ENCODE assay signal across 15 cellular contexts in genomic region chr6:7111095-7111690, GRCh38. TPM values are rescaled to one million over a fixed set of nuclear protein-coding genes. Genes with fewer than 3 reads are reported as not detected.
DNase-seq lines count a peak whose midpoint lies in the region; ATAC-seq and TF ChIP-seq lines count a peak whose summit lies in the region.
"Had no signal": no experiment of that assay in that cellular context is flagged by ENCODE, and none has a peak within 500 bp of the region (broad histone marks: within the 10 kb centered on the region; RNA-seq: fewer than 3 reads in every experiment).

No MANE protein-coding gene starts in this region.

- H2AK5ac ChIP-seq in mesendoderm (ENCODE audit: low read length) = peak overlapping the region; percentile 60

- H3K27ac Mint-ChIP-seq in CD8-positive, alpha-beta T cell = no peak overlapping the region
- no peak overlapping the region for H3K27ac Mint-ChIP-seq in neural progenitor cell

- H3K4me1 ChIP-seq in ACC112 (ENCODE audit: control insufficient read depth, insufficient read depth, low read length, unreplicated experiment) (peaks cover 21% of the 10 kb centered on the region), mesendoderm (ENCODE audit: control insufficient read depth, low read depth, low read length) (peaks cover 23% of the 10 kb centered on the region), neural progenitor cell (peaks cover 19% of the 10 kb centered on the region)
- peaks cover 52% of the 10 kb centered on the region for H3K4me1 ChIP-seq in CD8-positive, alpha-beta T cell (ENCODE audit: insufficient read depth, low read length)

- no CpG with 5 or more reads among the region's 4 CpGs for WGBS in mesendoderm (ENCODE audit: extremely low coverage, insufficient coverage, low lambda C conversion rate)

- H3K9me3 ChIP-seq in CD8-positive, alpha-beta T cell (ENCODE audit: low read length) = no peaks in the 10 kb centered on the region
- H3K9me3 ChIP-seq in SK-N-MC (ENCODE audit: low read depth, low read length) (no peaks in the 10 kb centered on the region), neural progenitor cell (ENCODE audit: low read depth) (no peaks in the 10 kb centered on the region)
- H3K9me3 ChIP-seq: SJSA1 had no signal

- TF ChIP-seq CTCF in CD8-positive, alpha-beta T cell (IDR thresholded peaks at IDR 0.05) = no peak
- TF ChIP-seq CTCF in neural progenitor cell (IDR thresholded peaks at IDR 0.05) = no peak

- H2AFZ ChIP-seq in ACC112 (ENCODE audit: low read length, unreplicated experiment) = no peak overlapping the region
- no peak overlapping the region for H2AFZ ChIP-seq in neural progenitor cell (replicated peaks)

- H3K79me2 ChIP-seq in ACC112 (ENCODE audit: control insufficient read depth, insufficient read depth, low read length, unreplicated experiment) (peaks cover 76% of the 10 kb centered on the region), mesendoderm (ENCODE audit: control insufficient read depth, insufficient read depth, low read length) (peaks cover 52% of the 10 kb centered on the region), neural progenitor cell (ENCODE audit: low read depth) (peaks cover 58% of the 10 kb centered on the region)

- no peaks in the 10 kb centered on the region for H3K27me3 Mint-ChIP-seq in CD8-positive, alpha-beta T cell (ENCODE audit: low read depth)
- H3K27me3 Mint-ChIP-seq in neural progenitor cell (ENCODE audit: insufficient read depth, low read depth) = peaks cover 3% of the 10 kb centered on the region

- peak in 1 of 7 experiments; percentile 7 for DNase-seq in CD8-positive, alpha-beta T cell
- DNase-seq in SK-N-MC (ENCODE audit: low read depth, low spot score) (no peak), mesendoderm (no peak), COLO668 (lab: John Stamatoyannopoulos, UW; ENCODE audit: unreplicated experiment) (no peak), sciatic nerve (ENCODE audit: low spot score) (no peak), neural progenitor cell (ENCODE audit: low spot score) (no peak), NCI-H2107 treated with DMSO at 0.1 percent for 48 hours (lab: John Stamatoyannopoulos, UW; ENCODE audit: unreplicated experiment) (no peak)
- DNase-seq: activated CD8-positive, alpha-beta memory T cell treated with anti-CD3 and anti-CD28 coated beads, Interleukin-2, amount 50 U/mL, for 48 hours; anterior cingulate cortex; foreskin fibroblast; kidney; NCI-H187 treated with DMSO at 0.1 percent for 48 hours; NCI-H82 had no signal

- POLR2A ChIA-PET in CD8-positive, alpha-beta T cell (lab: Charles Lee) = interaction anchor here (0.8 to 6.6 kb wide), 4 partner anchors 11 to 69 kb away, joined by 3 to 43 read pairs (median 4); no protein-coding TSS in a partner anchor

- H3K4ac ChIP-seq in mesendoderm (ENCODE audit: low read depth, low read length) = no peak overlapping the region

- H3K9me3 Mint-ChIP-seq in CD8-positive, alpha-beta T cell = no peaks in the 10 kb centered on the region
- H3K9me3 Mint-ChIP-seq in neural progenitor cell = no peaks in the 10 kb centered on the region

- no peaks in the 10 kb centered on the region for H3K36me3 ChIP-seq in ACC112 (ENCODE audit: insufficient read depth, low read length)
- H3K36me3 ChIP-seq in CD8-positive, alpha-beta T cell (ENCODE audit: insufficient read depth, low read length) = no peaks in the 10 kb centered on the region
- H3K36me3 ChIP-seq in SK-N-MC (ENCODE audit: insufficient read depth, low read length) = peaks cover 12% of the 10 kb centered on the region
- no peaks in the 10 kb centered on the region for H3K36me3 ChIP-seq in mesendoderm (ENCODE audit: control insufficient read depth, insufficient read depth, low read length)
- H3K36me3 ChIP-seq in neural progenitor cell = no peaks in the 10 kb centered on the region

- H4K20me1 ChIP-seq in neural progenitor cell (ENCODE audit: low read depth) = peaks cover 71% of the 10 kb centered on the region

- peaks cover 20% of the 10 kb centered on the region for H3K79me1 ChIP-seq in mesendoderm (ENCODE audit: low read length)

- ATAC-seq in CD8-positive, alpha-beta T cell = no peak
- no peak for ATAC-seq in sciatic nerve

- no peak overlapping the region for H2BK120ac ChIP-seq in mesendoderm (ENCODE audit: low read depth, low read length)

- peak overlapping the region; percentile 89 for H3K4me3 Mint-ChIP-seq in CD8-positive, alpha-beta T cell
- H3K4me3 Mint-ChIP-seq in neural progenitor cell = no peak overlapping the region

- intact Hi-C loops in CD8-positive, alpha-beta T cell (cut with DNase I, micrococcal nuclease) = no loop called here
- intact Hi-C loops in sciatic nerve (cut with DNase I) = no loop called here

- no peak overlapping the region for H3K23ac ChIP-seq in mesendoderm (ENCODE audit: low read length)

- H3K4me3 ChIP-seq in ACC112 (ENCODE audit: low read depth, low read length) = 0 out of 2 replicates have a peak overlapping the region, but pooled peaks have one; percentile 97
- no peak overlapping the region for H3K4me3 ChIP-seq in CD8-positive, alpha-beta T cell (ENCODE audit: low read depth, low read length)
- H3K4me3 ChIP-seq in SK-N-MC = peak overlapping the region; percentile 100
- H3K4me3 ChIP-seq in mesendoderm (ENCODE audit: low read length) = no peak overlapping the region
- H3K4me3 ChIP-seq in neural progenitor cell = no peak overlapping the region
- H3K4me3 ChIP-seq: SJSA1 had no signal

- peak overlapping the region; percentile 88 for H3K9ac ChIP-seq in SK-N-MC (ENCODE audit: insufficient read length)
- no peak overlapping the region for H3K9ac ChIP-seq in mesendoderm (ENCODE audit: low read length)
- H3K9ac ChIP-seq in neural progenitor cell = no peak overlapping the region

- no peaks in the 10 kb centered on the region for H3K27me3 ChIP-seq in ACC112 (ENCODE audit: insufficient read depth, low read length)
- H3K27me3 ChIP-seq in CD8-positive, alpha-beta T cell (ENCODE audit: insufficient read depth, low read length) = no peaks in the 10 kb centered on the region
- no peaks in the 10 kb centered on the region for H3K27me3 ChIP-seq in mesendoderm (ENCODE audit: insufficient read depth, low read length, poor library complexity)
- H3K27me3 ChIP-seq in neural progenitor cell = peaks cover 73% of the 10 kb centered on the region
- H3K27me3 ChIP-seq: SJSA1 had no signal

- H2BK15ac ChIP-seq in mesendoderm (replicated peaks; ENCODE audit: low read depth) = no peak overlapping the region

- H3K18ac ChIP-seq in mesendoderm (ENCODE audit: low read length) = no peak overlapping the region

- no peak overlapping the region for H3K27ac ChIP-seq in ACC112 (ENCODE audit: low read depth, low read length)
- H3K27ac ChIP-seq in CD8-positive, alpha-beta T cell (ENCODE audit: low read depth, low read length) = no peak overlapping the region
- peak overlapping the region; percentile 43; the same call in 1 of the 2 replicates for H3K27ac ChIP-seq in SK-N-MC
- H3K27ac ChIP-seq in mesendoderm (ENCODE audit: low read depth, low read length) = no peak overlapping the region
- H3K27ac ChIP-seq in neural progenitor cell = no peak overlapping the region
- H3K27ac ChIP-seq: SJSA1 had no signal

- CTCF ChIA-PET in CD8-positive, alpha-beta T cell (lab: Charles Lee) = interaction anchor here (0.9 to 2.7 kb wide), 2 partner anchors 17 to 20 kb away, joined by 4 to 7 read pairs; no protein-coding TSS in a partner anchor

- H3K56ac ChIP-seq in mesendoderm (ENCODE audit: low read length) = peak overlapping the region; percentile 52

- peaks cover 32% of the 10 kb centered on the region for H3F3A ChIP-seq in neural progenitor cell (ENCODE audit: low read depth)

- no peak overlapping the region for H4K8ac ChIP-seq in mesendoderm (ENCODE audit: low read depth, low read length)

- H4K5ac ChIP-seq in mesendoderm (ENCODE audit: low read length) = no peak overlapping the region

- no peak overlapping the region for H2BK5ac ChIP-seq in mesendoderm (ENCODE audit: low read length)

- H3K36me3 Mint-ChIP-seq in CD8-positive, alpha-beta T cell = peaks cover 13% of the 10 kb centered on the region
- H3K36me3 Mint-ChIP-seq in neural progenitor cell = no peaks in the 10 kb centered on the region

- peaks cover 73% of the 10 kb centered on the region for H3K4me1 Mint-ChIP-seq in CD8-positive, alpha-beta T cell (ENCODE audit: low read depth)
- H3K4me1 Mint-ChIP-seq in neural progenitor cell = peaks cover 53% of the 10 kb centered on the region

- H3K4me2 ChIP-seq in mesendoderm (ENCODE audit: low read length) (no peak overlapping the region), neural progenitor cell (no peak overlapping the region)

RNA-seq across cellular contexts. Expression of gene RREB1, which starts 3.4 kb away (rescaled TPM):
- total RNA-seq in CD8-positive, alpha-beta T cell = 10 to 100 TPM; 47.1 to 52.4 TPM
- 12.6 TPM for polyA plus RNA-seq in mesendoderm (2013, experiment 1 of 2)
- 12.0 TPM for polyA plus RNA-seq in mesendoderm (2013, experiment 2 of 2)
- 50.6 TPM for total RNA-seq in sciatic nerve
- total RNA-seq in neural progenitor cell (ENCODE audit: low replicate concordance) = 12.1 and 13.1 TPM in 2 replicates

Comparison
In these comparisons a context has a peak if more than half of its experiments do, and no peak if none do; other contexts are left out.
1. H3K4me3 ChIP-seq: peak in ACC112 (single experiment) and SK-N-MC (single experiment); none in CD8-positive, alpha-beta T cell (single experiment), mesendoderm (single experiment) and neural progenitor cell (single experiment).